Comparison of ENCODE assay signal across 8 cellular contexts in the genomic region with DNA sequence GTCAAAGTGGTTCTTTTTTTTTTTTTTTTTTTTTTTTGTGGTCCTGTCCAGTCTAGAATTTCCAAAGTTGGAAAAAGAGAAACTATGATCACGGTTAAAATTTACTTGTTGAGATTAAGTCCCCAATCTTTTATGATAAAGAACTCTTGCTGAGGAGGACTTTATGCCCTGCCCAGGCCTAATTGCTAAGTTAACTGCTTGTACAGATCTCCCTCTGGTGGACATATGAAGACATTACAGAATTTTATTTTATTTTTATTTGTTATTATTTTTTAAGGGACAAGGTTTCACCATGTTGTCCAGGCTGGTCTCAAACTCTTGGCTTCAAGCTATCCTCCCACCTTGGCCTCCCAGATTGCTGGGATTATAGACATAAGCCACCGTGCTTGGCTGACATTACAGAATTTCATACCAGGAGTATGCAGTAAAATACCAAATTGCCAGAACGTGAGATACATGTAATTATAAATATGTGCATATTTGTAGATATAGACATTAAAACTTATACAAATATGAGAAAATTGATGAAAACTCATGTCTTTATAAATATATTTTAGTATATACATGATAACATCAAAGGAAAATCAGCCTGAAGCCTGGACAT.
DNase-seq lines count a peak whose midpoint lies in the region; ATAC-seq and TF ChIP-seq lines count a peak whose summit lies in the region.

No MANE protein-coding gene starts in this region.

- H3K79me2 ChIP-seq in KMS-11 (ENCODE audit: insufficient read depth, low read depth): no peaks in the 10 kb centered on the region
- no peaks in the 10 kb centered on the region for H3K79me2 ChIP-seq in neural progenitor cell (ENCODE audit: low read depth)

- H3K9me3 ChIP-seq in CD4-positive, alpha-beta T cell (ENCODE audit: control insufficient read depth, low read length): no peaks in the 10 kb centered on the region
- no peaks in the 10 kb centered on the region for H3K9me3 ChIP-seq in esophagus squamous epithelium
- H3K9me3 ChIP-seq in neural progenitor cell (ENCODE audit: low read depth): no peaks in the 10 kb centered on the region

- intact Hi-C loops in CD4-positive, alpha-beta T cell (cut with DNase I, micrococcal nuclease): loop anchor here (2.0 to 10.0 kb wide), 7 partner anchors 281 to 1531 kb away; partner anchors contain the start of gene PCSK5 (in 1 of the 2)
- intact Hi-C loops in esophagus squamous epithelium (cut with DNase I): loop anchor here (10.0 kb wide), 2 partner anchors 438 to 1108 kb away; no protein-coding TSS in a partner anchor

- POLR2A ChIA-PET in CD4-positive, alpha-beta T cell (lab: Charles Lee): interaction anchor here (0.6 kb wide), 1 partner anchor 1217 kb away, joined by 3 read pairs; no protein-coding TSS in a partner anchor
- POLR2A ChIA-PET in RWPE1 (lab: Yijun Ruan, JAX; ENCODE audit: low non-redundant PET): interaction anchor here (0.6 kb wide), 1 partner anchor 455 kb away, joined by 4 read pairs; no protein-coding TSS in a partner anchor

- H3F3A ChIP-seq in neural progenitor cell (ENCODE audit: low read depth): peaks cover 12% of the 10 kb centered on the region

- peak; percentile 71 for TF ChIP-seq CTCF in CD4-positive, alpha-beta T cell (IDR thresholded peaks at IDR 0.05)
- peak; percentile 81; the same call in 1 of the 2 replicates for TF ChIP-seq CTCF in KMS-11 (conservative IDR thresholded peaks at IDR 0.05; ENCODE audit: low read depth, low read length)
- peak; percentile 59 for TF ChIP-seq CTCF in RWPE1 (conservative IDR thresholded peaks at IDR 0.05; ENCODE audit: low read depth)
- TF ChIP-seq CTCF in esophagus squamous epithelium (IDR thresholded peaks at IDR 0.05): peak; percentile 58 to 82 (median 68)
- TF ChIP-seq CTCF in neural progenitor cell (IDR thresholded peaks at IDR 0.05): peak; percentile 78

- 15 to 18% methylated on average over 3 of the region's 3 CpGs for WGBS in esophagus squamous epithelium, 2 donors

- H2AFZ ChIP-seq in KMS-11 (ENCODE audit: low read depth) (no peak overlapping the region), neural progenitor cell (replicated peaks) (no peak overlapping the region)

- H3K4me1 ChIP-seq in KMS-11 (ENCODE audit: low read depth, poor library complexity, severe bottlenecking) (no peaks in the 10 kb centered on the region), esophagus squamous epithelium (peaks cover 0 to 5% (median 0%) of the 10 kb centered on the region in 3 donors), neural progenitor cell (peaks cover 21% of the 10 kb centered on the region)

- H3K27ac ChIP-seq in CD4-positive, alpha-beta T cell (ENCODE audit: low read depth, low read length): no peak overlapping the region
- H3K27ac ChIP-seq in KMS-11: no peak overlapping the region
- H3K27ac ChIP-seq in RWPE1: no peak overlapping the region
- H3K27ac ChIP-seq in esophagus squamous epithelium: no peak overlapping the region
- H3K27ac ChIP-seq in neural progenitor cell: no peak overlapping the region

- CTCF ChIA-PET in CD4-positive, alpha-beta T cell (lab: Charles Lee): interaction anchor here (0.6 to 1.4 kb wide), 9 partner anchors 13 to 1102 kb away, joined by 3 to 12 read pairs (median 3); no protein-coding TSS in a partner anchor
- CTCF ChIA-PET in RWPE1 (lab: Yijun Ruan, JAX): interaction anchor here (0.6 to 1.1 kb wide), 12 partner anchors 71 to 1103 kb away, joined by 3 to 8 read pairs (median 4); no protein-coding TSS in a partner anchor

- peak; percentile 48 for ATAC-seq in CD4-positive, alpha-beta T cell (ENCODE audit: poor library complexity)
- ATAC-seq in GM21825 (IDR thresholded peaks at IDR 0.05; ENCODE audit: unreplicated experiment) (no peak), HG03039 (IDR thresholded peaks at IDR 0.05; ENCODE audit: unreplicated experiment) (no peak)

- H3K4me2 ChIP-seq in KMS-11: no peak overlapping the region
- no peak overlapping the region for H3K4me2 ChIP-seq in neural progenitor cell

- no peaks in the 10 kb centered on the region for H3K4me1 Mint-ChIP-seq in CD4-positive, alpha-beta T cell (ENCODE audit: low read depth)
- H3K4me1 Mint-ChIP-seq in neural progenitor cell: no peaks in the 10 kb centered on the region

- H3K36me3 Mint-ChIP-seq in CD4-positive, alpha-beta T cell (ENCODE audit: low read depth): no peaks in the 10 kb centered on the region
- H3K36me3 Mint-ChIP-seq in neural progenitor cell: no peaks in the 10 kb centered on the region

- H3K27me3 ChIP-seq in CD4-positive, alpha-beta T cell (ENCODE audit: control insufficient read depth, insufficient read depth, low read length): no peaks in the 10 kb centered on the region
- H3K27me3 ChIP-seq in KMS-11 (ENCODE audit: insufficient read depth, low read depth) (no peaks in the 10 kb centered on the region), esophagus squamous epithelium (peaks cover 0 to 6% (median 0%) of the 10 kb centered on the region in 4 donors), neural progenitor cell (no peaks in the 10 kb centered on the region)

- H3K9ac ChIP-seq in KMS-11: no peak overlapping the region
- no peak overlapping the region for H3K9ac ChIP-seq in neural progenitor cell

- TF ChIP-seq POLR2A in esophagus squamous epithelium (IDR thresholded peaks at IDR 0.05): no peak

- DNase-seq in CD4-positive, alpha-beta T cell: peak in 1 of 10 experiments; percentile 3
- DNase-seq in GM19238 (ENCODE audit: insufficient read length, low spot score) (peak; percentile 16), RWPE1 (ENCODE audit: low spot score) (peak; percentile 53), esophagus squamous epithelium (lab: John Stamatoyannopoulos, UW) (no peak), neural progenitor cell (ENCODE audit: low spot score) (peak; percentile 71)

- peaks cover 9% of the 10 kb centered on the region for H3K27me3 Mint-ChIP-seq in CD4-positive, alpha-beta T cell
- no peaks in the 10 kb centered on the region for H3K27me3 Mint-ChIP-seq in neural progenitor cell (ENCODE audit: insufficient read depth, low read depth)

- no peaks in the 10 kb centered on the region for H3K9me3 Mint-ChIP-seq in CD4-positive, alpha-beta T cell
- H3K9me3 Mint-ChIP-seq in neural progenitor cell: no peaks in the 10 kb centered on the region

- H4K20me1 ChIP-seq in KMS-11 (ENCODE audit: insufficient read depth) (no peaks in the 10 kb centered on the region), neural progenitor cell (ENCODE audit: low read depth) (no peaks in the 10 kb centered on the region)

- H3K4me3 ChIP-seq in KMS-11 (IDR thresholded peaks at IDR 0.05; ENCODE audit: insufficient read depth, low read depth, low read length): no peak overlapping the region
- no peak overlapping the region for H3K4me3 ChIP-seq in esophagus squamous epithelium
- no peak overlapping the region for H3K4me3 ChIP-seq in neural progenitor cell

- H3K27ac Mint-ChIP-seq in CD4-positive, alpha-beta T cell: no peak overlapping the region
- no peak overlapping the region for H3K27ac Mint-ChIP-seq in neural progenitor cell

- no peak overlapping the region for H3K4me3 Mint-ChIP-seq in CD4-positive, alpha-beta T cell
- no peak overlapping the region for H3K4me3 Mint-ChIP-seq in neural progenitor cell

- H3K36me3 ChIP-seq in KMS-11 (ENCODE audit: insufficient read depth) (no peaks in the 10 kb centered on the region), esophagus squamous epithelium (no peaks in the 10 kb centered on the region), neural progenitor cell (no peaks in the 10 kb centered on the region)
